Comparison of ENCODE assay signal across 8 cellular contexts in the genomic region with DNA sequence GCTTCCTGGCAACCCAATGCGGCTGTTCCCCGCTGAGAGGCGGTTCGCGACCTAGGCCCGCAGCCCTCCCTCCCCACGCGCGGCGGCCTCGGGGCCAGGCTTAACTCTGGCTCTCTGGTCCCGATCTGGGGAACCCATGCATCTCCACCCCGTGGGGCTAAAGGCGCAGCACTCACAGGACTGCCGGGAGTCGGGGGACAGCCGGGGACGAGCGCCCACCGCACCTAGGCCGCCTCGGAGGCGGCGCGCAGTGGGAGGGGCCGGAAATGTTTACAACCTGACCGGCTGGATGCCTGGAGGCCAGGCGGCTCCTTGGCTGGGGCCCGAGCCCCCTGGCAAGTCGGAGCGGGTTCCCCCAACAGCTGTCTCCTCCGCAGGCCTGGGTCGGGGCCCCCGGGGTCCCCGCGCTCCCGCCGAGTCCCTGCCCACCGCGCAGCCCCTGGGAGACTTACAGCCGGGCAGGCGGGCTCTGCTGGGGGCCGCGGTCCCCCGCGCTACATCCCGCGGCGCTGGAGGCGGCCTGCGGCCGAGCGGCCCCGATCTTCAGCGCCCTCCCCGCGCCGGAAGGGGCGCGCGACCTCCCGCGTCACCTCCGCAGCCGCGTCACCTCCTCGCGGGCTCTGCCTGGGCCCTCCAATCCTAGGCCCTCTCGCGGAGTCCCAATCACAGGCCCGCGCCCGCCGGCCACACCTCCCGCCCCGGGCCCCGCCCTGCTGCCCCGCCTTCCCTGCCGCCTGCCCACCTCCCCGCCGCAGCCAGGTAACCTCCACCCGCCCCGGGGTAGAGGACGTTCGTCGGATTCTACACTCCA. TPM values are rescaled to one million over a fixed set of nuclear protein-coding genes. Genes with fewer than 3 reads are reported as not detected.
DNase-seq lines count a peak whose midpoint lies in the region; ATAC-seq and TF ChIP-seq lines count a peak whose summit lies in the region.

A gene with protein sequence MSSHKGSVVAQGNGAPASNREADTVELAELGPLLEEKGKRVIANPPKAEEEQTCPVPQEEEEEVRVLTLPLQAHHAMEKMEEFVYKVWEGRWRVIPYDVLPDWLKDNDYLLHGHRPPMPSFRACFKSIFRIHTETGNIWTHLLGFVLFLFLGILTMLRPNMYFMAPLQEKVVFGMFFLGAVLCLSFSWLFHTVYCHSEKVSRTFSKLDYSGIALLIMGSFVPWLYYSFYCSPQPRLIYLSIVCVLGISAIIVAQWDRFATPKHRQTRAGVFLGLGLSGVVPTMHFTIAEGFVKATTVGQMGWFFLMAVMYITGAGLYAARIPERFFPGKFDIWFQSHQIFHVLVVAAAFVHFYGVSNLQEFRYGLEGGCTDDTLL (minus strand): TSS at position 580 of the 811 bp plus-strand sequence. CDS start 7,242 bp downstream, outside the sequence.

- intact Hi-C loops in OCI-LY7 (cut with micrococcal nuclease; ENCODE audit: unreplicated experiment): loop anchor here (2.0 to 5.0 kb wide), 2 partner anchors 31 to 71 kb away; a partner anchor contains a TSS

- H4K20me1 ChIP-seq in OCI-LY7 (ENCODE audit: insufficient read depth, low read length): peaks cover 12% of the 10 kb centered on the region

- BruUV-seq in OCI-LY7 (replicated peaks; lab: Mats Ljungman, UMichigan): no TSS peak

- peaks cover 16% of the 10 kb centered on the region for H3K36me3 ChIP-seq in OCI-LY7 (ENCODE audit: insufficient read depth, low read length)

- H3K9me3 ChIP-seq in OCI-LY7 (ENCODE audit: low read length): no peaks in the 10 kb centered on the region

- no peaks in the 10 kb centered on the region for H3K9me2 ChIP-seq in OCI-LY7 (ENCODE audit: insufficient read depth, low read length)

- H3K79me2 ChIP-seq in OCI-LY7 (ENCODE audit: insufficient read depth, low read depth, low read length): peaks cover 40% of the 10 kb centered on the region

- peak within 1 kb of the TSS; percentile 87 for H3K4me2 ChIP-seq in OCI-LY7 (ENCODE audit: low read length)

- POLR2A ChIA-PET in OCI-LY7 (lab: Charles Lee): no interaction called here

- H3K4me1 ChIP-seq in OCI-LY7 (ENCODE audit: insufficient read depth, low read length, poor library complexity, severe bottlenecking): peaks cover 14% of the 10 kb centered on the region

- H3K4me3 ChIP-seq in OCI-LY7 (ENCODE audit: low read depth, low read length, poor library complexity, severe bottlenecking): peak within 1 kb of the TSS; percentile 95

- DNase-seq in DMS114 treated with DMSO at 0.1 percent for 48 hours (lab: John Stamatoyannopoulos, UW; ENCODE audit: unreplicated experiment) (peak; percentile 63), HuH-7 (ENCODE audit: low spot score) (peak; percentile 97), OCI-LY7 (ENCODE audit: low spot score) (peak; percentile 92), activated T-cell treated with anti-CD3 and anti-CD28 coated beads for 48 hours (ENCODE audit: low read depth) (peak; percentile 94), epithelial cell of prostate (ENCODE audit: low read depth, low spot score) (peak; percentile 55), mucosa of gallbladder (ENCODE audit: low spot score) (peak; percentile 92)
- DNase-seq in stimulated activated CD8-positive, alpha-beta memory T cell treated with anti-CD3 and anti-CD28 coated beads, Interleukin-4, amount 100 ng/mL, for 4 hours (ENCODE audit: low read depth in 2 of 2, low spot score in 1 of 2): peak; percentile 82 to 88

- ATAC-seq in GM21515 (IDR thresholded peaks at IDR 0.05; ENCODE audit: unreplicated experiment): peak; percentile 94

- TF ChIP-seq CTCF in OCI-LY7 (conservative IDR thresholded peaks at IDR 0.05; ENCODE audit: low read length): no peak

- H3K27ac ChIP-seq in OCI-LY7 (ENCODE audit: low read depth, low read length, poor library complexity, severe bottlenecking) (peak within 1 kb of the TSS; percentile 31), epithelial cell of prostate (peak within 1 kb of the TSS; percentile 97)

- peak within 1 kb of the TSS; percentile 74 for H2AFZ ChIP-seq in OCI-LY7 (ENCODE audit: low read length)

- CTCF ChIA-PET in OCI-LY7 (lab: Charles Lee; ENCODE audit: unreplicated experiment): no interaction called here

RNA-seq across cellular contexts. Expression of the gene that starts here (rescaled TPM):
- total RNA-seq in OCI-LY7 (2014; rRNA removed; shearing (Covaris generic)): 49.4 and 55.2 TPM in 2 replicates
- total RNA-seq in OCI-LY7 (2022) (55.0 and 57.4 TPM in 2 replicates), mucosa of gallbladder (80.4 TPM)

Comparison
In these comparisons a context has a peak if more than half of its experiments do, and no peak if none do; other contexts are left out.
1. Peak in every context shown above with its lines: DNase-seq, ATAC-seq, H3K4me3 ChIP-seq and H3K27ac ChIP-seq.